Comparison of ENCODE assay signal across 32 cellular contexts in genomic region chr3:156612906-156613305, GRCh38.
"Had no signal": no experiment of that assay in that cellular context is flagged by ENCODE, and none has a peak within 500 bp of the region (broad histone marks: within the 10 kb centered on the region; RNA-seq: fewer than 3 reads in every experiment).

No MANE protein-coding gene starts in this region.

- ATAC-seq: activated CD4-positive, alpha-beta T cell treated with anti-CD3 and anti-CD28 coated beads for 36 hours; activated CD8-positive, alpha-beta memory T cell treated with anti-CD3 and anti-CD28 coated beads, Interleukin-2, amount 10 ng/mL, durations not matched to agents 7 days and 5 days; activated CD8-positive, alpha-beta T cell treated with anti-CD3 and anti-CD28 coated beads, Interleukin-2, amount 10 ng/mL, durations not matched to agents 7 days and 5 days; activated naive CD8-positive, alpha-beta T cell treated with anti-CD3 and anti-CD28 coated beads, Interleukin-2, amount 50 U/mL, for 24 hours; foreskin keratinocyte; gastrocnemius medialis; heart right ventricle had no signal

- H3K4me3 ChIP-seq: adrenal gland, breast epithelium, cardiac muscle cell, colonic mucosa, dorsolateral prefrontal cortex, esophagus muscularis mucosa, gastrocnemius medialis, heart right ventricle had no signal

- H3K36me3 ChIP-seq: adrenal gland, breast epithelium, cardiac muscle cell, colonic mucosa, esophagus muscularis mucosa, gastrocnemius medialis, heart right ventricle had no signal

- DNase-seq: activated CD4-positive, alpha-beta memory T cell treated with anti-CD3 and anti-CD28 coated beads for 36 hours; activated CD4-positive, alpha-beta T cell treated with anti-CD3 and anti-CD28 coated beads for 36 hours; activated CD4-positive, alpha-beta T cell treated with anti-CD3 and anti-CD28 coated beads, Interleukin-2, amount 10 ng/mL, durations not matched to agents 24 days and 14 days; activated CD4-positive, CD25-positive, alpha-beta regulatory T cell; activated CD4-positive, CD25-positive, alpha-beta regulatory T cell treated with anti-CD3 and anti-CD28 coated beads, Interleukin-2, amount 50 U/mL, for 72 hours; activated CD8-positive, alpha-beta memory T cell treated with anti-CD3 and anti-CD28 coated beads, Interleukin-2, amount 10 ng/mL, durations not matched to agents 7 days and 5 days; activated CD8-positive, alpha-beta memory T cell treated with anti-CD3 and anti-CD28 coated beads, Interleukin-2, amount 50 U/mL, for 4 hours; activated CD8-positive, alpha-beta T cell treated with anti-CD3 and anti-CD28 coated beads, Interleukin-2, amount 10 ng/mL, durations not matched to agents 7 days and 5 days; activated effector memory CD4-positive, alpha-beta T cell treated with anti-CD3 and anti-CD28 coated beads, Interleukin-2, amount 50 U/mL, for 16 hours; activated naive CD4-positive, alpha-beta T cell treated with anti-CD3 and anti-CD28 coated beads for 36 hours; activated naive CD8-positive, alpha-beta T cell treated with anti-CD3 and anti-CD28 coated beads for 36 hours; activated naive CD8-positive, alpha-beta T cell treated with anti-CD3 and anti-CD28 coated beads, Interleukin-2, amount 50 U/mL, for 24 hours; activated T-cell treated with anti-CD3 and anti-CD28 coated beads, Interleukin-2, amount 50 U/mL, for 1 hour; activated T-cell treated with anti-CD3 and anti-CD28 coated beads, Interleukin-2, amount 50 U/mL, for 48 hours; adrenal gland; amygdala; aorta; central memory CD4-positive, alpha-beta T cell; cerebellar nuclear complex; colonic mucosa; dorsolateral prefrontal cortex; effector memory CD4-positive, alpha-beta T cell; endodermal cell; erythroblast; foreskin keratinocyte; gastrocnemius medialis; glutamatergic neuron; heart right ventricle; T-helper 2 cell had no signal

- H3K27ac ChIP-seq: adrenal gland, breast epithelium, cardiac muscle cell, colonic mucosa, dorsolateral prefrontal cortex, esophagus muscularis mucosa, foreskin keratinocyte, gastrocnemius medialis, heart right ventricle had no signal

- H3K9me3 ChIP-seq: adrenal gland, breast epithelium, colonic mucosa, esophagus muscularis mucosa, gastrocnemius medialis, heart right ventricle had no signal

- H3K4me1 ChIP-seq: adrenal gland, breast epithelium, colonic mucosa, gastrocnemius medialis had no signal

- H3K27me3 ChIP-seq: adrenal gland, breast epithelium, cardiac muscle cell, colonic mucosa, dorsolateral prefrontal cortex, esophagus muscularis mucosa, foreskin keratinocyte, gastrocnemius medialis, heart right ventricle had no signal
